8 cellular contexts compared by ENCODE assay signal in genomic region chr14:91873476-91874265, GRCh38. TPM values are rescaled to one million over a fixed set of nuclear protein-coding genes. Genes with fewer than 3 reads are reported as not detected.
DNase-seq lines count a peak whose midpoint lies in the region; ATAC-seq and TF ChIP-seq lines count a peak whose summit lies in the region.

No MANE protein-coding gene starts in this region.

- H3K27me3 ChIP-seq in right atrium auricular region: no peaks in the 10 kb centered on the region
- H3K27me3 ChIP-seq in thymus (ENCODE audit: control insufficient read depth, insufficient read depth): no peaks in the 10 kb centered on the region

- H3K4me3 ChIP-seq in right atrium auricular region: no peak overlapping the region
- no peak overlapping the region for H3K4me3 ChIP-seq in epithelial cell of proximal tubule (ENCODE audit: low read depth, low read length)
- H3K4me3 ChIP-seq in thymus (ENCODE audit: low read length): peak overlapping the region; percentile 68

- H3K9me3 ChIP-seq in right atrium auricular region (no peaks in the 10 kb centered on the region), thymus (ENCODE audit: control insufficient read depth) (no peaks in the 10 kb centered on the region)

- TF ChIP-seq CTCF in right atrium auricular region (IDR thresholded peaks at IDR 0.05) (no peak), epithelial cell of proximal tubule (conservative IDR thresholded peaks at IDR 0.05; ENCODE audit: low read depth, low read length) (no peak)

- DNase-seq in left cardiac atrium (no peak), right atrium auricular region (ENCODE audit: low spot score) (no peak), epithelial cell of proximal tubule (ENCODE audit: low read depth) (peak; percentile 76), dedifferentiated amniotic fluid mesenchymal stem cell (ENCODE audit: extremely low spot score) (no peak), epidermal melanocyte (ENCODE audit: insufficient read length, low spot score) (no peak)
- peak; percentile 52 for DNase-seq in activated CD4-positive, CD25-positive, alpha-beta regulatory T cell treated with anti-CD3 and anti-CD28 coated beads, Interleukin-2, amount 50 U/mL, for 72 hours

- H3K36me3 ChIP-seq in right atrium auricular region (peaks cover 20% of the 10 kb centered on the region), thymus (ENCODE audit: control insufficient read depth, insufficient read depth) (no peaks in the 10 kb centered on the region)

- intact Hi-C loops in left cardiac atrium (cut with DNase I): no loop called here

- WGBS in thymus: 18% methylated on average over 15 of the region's 15 CpGs

- H3K4me1 ChIP-seq in right atrium auricular region: peaks cover 0 to 15% of the 10 kb centered on the region in 2 donors
- H3K4me1 ChIP-seq in thymus (ENCODE audit: control insufficient read depth, insufficient read depth, low read length): peaks cover 77% of the 10 kb centered on the region

- peak; percentile 27 to 53 for ATAC-seq in left cardiac atrium
- peak; percentile 78 for ATAC-seq in HG03175 (IDR thresholded peaks at IDR 0.05; ENCODE audit: unreplicated experiment)

- peak overlapping the region in 1 of 2 donors; percentile 58 for H3K27ac ChIP-seq in right atrium auricular region
- H3K27ac ChIP-seq in thymus (ENCODE audit: low read depth): peak overlapping the region; percentile 99

RNA-seq across cellular contexts. Expression of gene TC2N, which starts 6.3 kb away (rescaled TPM):
- total RNA-seq in left cardiac atrium: 10 to 100 TPM in 1 of 2 donors, 1 to 10 TPM in 1; 9.8 to 20.8 TPM
- 10 to 100 TPM in 1 of 2 donors, 1 to 10 TPM in 1; 3.9 to 12.5 TPM for total RNA-seq in right atrium auricular region
- total RNA-seq in epithelial cell of proximal tubule: 3.0 and 5.1 TPM in 2 replicates
- 23.9 TPM for polyA plus RNA-seq in thymus

Comparison
In these comparisons a context has a peak if more than half of its experiments do, and no peak if none do; other contexts are left out.
1. DNase-seq: peak in activated CD4-positive, CD25-positive, alpha-beta regulatory T cell treated with anti-CD3 and anti-CD28 coated beads, Interleukin-2, amount 50 U/mL, for 72 hours (single experiment) and epithelial cell of proximal tubule (single experiment); none in left cardiac atrium (single experiment), right atrium auricular region (single experiment), dedifferentiated amniotic fluid mesenchymal stem cell (single experiment) and epidermal melanocyte (single experiment).